In genomic region chr9:135921749-135922310, GRCh38 we compare ENCODE assay signal across 25 cellular contexts. TPM values are rescaled to one million over a fixed set of nuclear protein-coding genes. Genes with fewer than 3 reads are reported as not detected.
DNase-seq lines count a peak whose midpoint lies in the region; ATAC-seq, FAIRE-seq and TF ChIP-seq lines count a peak whose summit lies in the region.
"Had no signal": no experiment of that assay in that cellular context is flagged by ENCODE, and none has a peak within 500 bp of the region (broad histone marks: within the 10 kb centered on the region; RNA-seq: fewer than 3 reads in every experiment).

No MANE protein-coding gene starts in this region.

- H3K27me3 ChIP-seq in right cardiac atrium (ENCODE audit: control insufficient read depth, insufficient read depth) (no peaks in the 10 kb centered on the region), K562 (ENCODE audit: control insufficient read depth in 2 of 2, insufficient read depth in 2 of 2, low read length in 2 of 2) (no peaks in the 10 kb centered on the region), HepG2 (ENCODE audit: control insufficient read depth in 1 of 2, insufficient read depth in 2 of 2, low read length in 2 of 2) (no peaks in the 10 kb centered on the region), spleen (replicated peaks in 1 of 7) (no peaks in the 10 kb centered on the region)
- H3K27me3 ChIP-seq: BLaER1 treated with 17β-estradiol and CSF1 and Interleukin-3, amounts not matched to agents 10 nM and 100 nM; SJCRH30 had no signal

- H3K79me2 ChIP-seq in K562 (ENCODE audit: control insufficient read depth, insufficient read depth, low read length) (no peaks in the 10 kb centered on the region), HepG2 (ENCODE audit: insufficient read depth, low read length) (no peaks in the 10 kb centered on the region)

- H3K4me3 ChIP-seq in right cardiac atrium (ENCODE audit: low read length) (no peak overlapping the region), K562 (no peak overlapping the region), HepG2 (replicated peaks in 1 of 3; ENCODE audit: insufficient read depth in 1 of 3, low read depth in 2 of 3, low read length in 3 of 3) (no peak overlapping the region), spleen (no peak overlapping the region)
- H3K4me3 ChIP-seq: BLaER1 treated with 17β-estradiol and CSF1 and Interleukin-3, amounts not matched to agents 10 nM and 100 nM; GM23338; SJCRH30 had no signal

- ATAC-seq in right cardiac atrium (no peak), K562 (no peak), HepG2 (no peak), HG03354 (IDR thresholded peaks at IDR 0.05; ENCODE audit: poor library complexity, severe bottlenecking, unreplicated experiment) (no peak)
- ATAC-seq: GM23338 had no signal

- intact Hi-C loops in cardiac septum (cut with DNase I) (no loop called here), right cardiac atrium (cut with DNase I) (no loop called here), K562 (cut with micrococcal nuclease) (no loop called here), HepG2 (cut with micrococcal nuclease; ENCODE audit: unreplicated experiment) (no loop called here), spleen (cut with DNase I; ENCODE audit: low total_unique reads) (no loop called here)

- in situ Hi-C loops in K562 (cut with MboI): no loop called here
- in situ Hi-C loops in HepG2 (cut with HindIII; ENCODE audit: extremely low pct_ligation_motif_present, low pct_unique_long_range_greater_than_20kb): no loop called here

- H2AFZ ChIP-seq in K562 (ENCODE audit: low read depth, low read length) (no peak overlapping the region), HepG2 (ENCODE audit: low read length) (no peak overlapping the region)
- H2AFZ ChIP-seq: GM23338 had no signal

- TF ChIP-seq CTCF in K562 (IDR thresholded peaks at IDR 0.05 in 2 of 3, conservative IDR thresholded peaks at IDR 0.05 in 1 of 3; ENCODE audit: insufficient read depth in 2 of 3, low read depth in 1 of 3, low read length in 3 of 3) (no peak), HepG2 (CRISPR knock-in tag; IDR thresholded peaks at IDR 0.05) (no peak), spleen (IDR thresholded peaks at IDR 0.05 in 8 of 11, conservative IDR thresholded peaks at IDR 0.05 in 3 of 11) (no peak)

- TF ChIP-seq RAD21 in K562 (CRISPR knock-in tag; conservative IDR thresholded peaks at IDR 0.05 in 1 of 2, IDR thresholded peaks at IDR 0.05 in 1 of 2) (no peak), HepG2 (CRISPR knock-in tag; IDR thresholded peaks at IDR 0.05) (no peak)

- TF ChIP-seq EP300 in K562 (IDR thresholded peaks at IDR 0.05; ENCODE audit: low read length) (no peak), HepG2 (IDR thresholded peaks at IDR 0.05; ENCODE audit: low read depth in 2 of 2, low read length in 2 of 2) (no peak), HepG2 (CRISPR knock-in tag; IDR thresholded peaks at IDR 0.05; ENCODE audit: borderline replicate concordance) (no peak)

- H3K36me3 ChIP-seq in K562 (ENCODE audit: control insufficient read depth, insufficient read depth, low read length): peaks cover 65% of the 10 kb centered on the region; the same call in 1 of the 3 replicates
- no peaks in the 10 kb centered on the region; a peak in 2 of 5 replicates for H3K36me3 ChIP-seq in HepG2 (replicated peaks in 1 of 2; ENCODE audit: control insufficient read depth in 1 of 2, insufficient read depth in 2 of 2, low read length in 2 of 2)
- peaks cover 0 to 40% (median 5%) of the 10 kb centered on the region in 6 donors for H3K36me3 ChIP-seq in spleen

- BruUV-seq in K562 (replicated peaks; lab: Mats Ljungman, UMichigan) (no TSS peak), HepG2 (replicated peaks; lab: Mats Ljungman, UMichigan) (no TSS peak)

- CTCF ChIA-PET in K562 (lab: Yijun Ruan, JAX; ENCODE audit: low intra/inter-chr PET ratio) (no interaction called here), HepG2 (lab: Yijun Ruan, JAX; ENCODE audit: low intra/inter-chr PET ratio, low total read pairs) (no interaction called here)

- H3K4me1 ChIP-seq in right cardiac atrium (ENCODE audit: control insufficient read depth, insufficient read depth, low read length): no peaks in the 10 kb centered on the region
- peaks cover 0 to 24% of the 10 kb centered on the region in 2 experiments; a peak in 2 of 5 replicates for H3K4me1 ChIP-seq in K562 (replicated peaks in 1 of 2; ENCODE audit: control insufficient read depth in 2 of 2, insufficient read depth in 2 of 2, low read length in 2 of 2)
- H3K4me1 ChIP-seq in HepG2 (ENCODE audit: insufficient read depth, low read length): no peaks in the 10 kb centered on the region
- peaks cover 0 to 15% (median 0%) of the 10 kb centered on the region in 6 donors for H3K4me1 ChIP-seq in spleen
- H3K4me1 ChIP-seq: SJCRH30 had no signal

- no peak for FAIRE-seq in K562 (lab: Jason Lieb, UNC)
- no peak for FAIRE-seq in HepG2 (lab: Jason Lieb, UNC)
- FAIRE-seq: A204.1, D721Med, RCC 7860 had no signal

- H3K9ac ChIP-seq in K562 (ENCODE audit: insufficient read depth in 1 of 2, low read depth in 2 of 2, low read length in 2 of 2) (peak overlapping the region in 1 of 2 experiments; percentile 17; a peak in 1 of 4 replicates), HepG2 (ENCODE audit: insufficient read depth, low read depth, low read length) (no peak overlapping the region)
- H3K9ac ChIP-seq: BLaER1 treated with 17β-estradiol and CSF1 and Interleukin-3, amounts not matched to agents 10 nM and 100 nM had no signal

- TF ChIP-seq POLR2A in K562 (conservative IDR thresholded peaks at IDR 0.05) (no peak), HepG2 (IDR thresholded peaks at IDR 0.05; ENCODE audit: insufficient read depth in 1 of 2, low read depth in 2 of 2, low read length in 2 of 2) (no peak), spleen (IDR thresholded peaks at IDR 0.05) (no peak)

- 87% methylated on average over 14 of the region's 14 CpGs for WGBS in right cardiac atrium
- WGBS in K562 (ENCODE audit: insufficient coverage, low coverage, missing lambda C conversion rate): 89% methylated on average over 11 of the region's 14 CpGs
- WGBS in HepG2 (ENCODE audit: low lambda C conversion rate): 94% methylated on average over 5 of the region's 14 CpGs
- WGBS in spleen, 5 donors: 80 to 93% (median 90%) methylated on average over 10 to 14 of the region's 14 CpGs

- no peaks in the 10 kb centered on the region for H3K9me1 ChIP-seq in K562 (ENCODE audit: control insufficient read depth, insufficient read depth, low read length)

- H3K27ac ChIP-seq in right cardiac atrium (ENCODE audit: low read length) (no peak overlapping the region), K562 (ENCODE audit: extremely low read depth, low read depth, low read length) (no peak overlapping the region), HepG2 (ENCODE audit: extremely low read length, insufficient read depth, low read length) (no peak overlapping the region), spleen (no peak overlapping the region)
- H3K27ac ChIP-seq: BLaER1 treated with 17β-estradiol and CSF1 and Interleukin-3, amounts not matched to agents 10 nM and 100 nM; HL-60; SJCRH30 had no signal

- POLR2A ChIA-PET in K562 (lab: Yijun Ruan, JAX) (interaction anchor here (0.6 to 1.1 kb wide), 6 partner anchors 12 to 404 kb away, joined by 3 to 4 read pairs (median 3); no protein-coding TSS in a partner anchor), HepG2 (lab: Yijun Ruan, JAX) (no interaction called here)

- H3K4me2 ChIP-seq in K562 (ENCODE audit: insufficient read depth, low read length): no peak overlapping the region
- H3K4me2 ChIP-seq in HepG2 (ENCODE audit: low read depth, low read length): no peak overlapping the region
- H3K4me2 ChIP-seq: GM23338 had no signal

- H4K20me1 ChIP-seq in K562 (replicated peaks; ENCODE audit: control insufficient read depth, insufficient read depth, low read length) (no peaks in the 10 kb centered on the region), HepG2 (ENCODE audit: insufficient read depth, low read length) (no peaks in the 10 kb centered on the region)

- DNase-seq in cardiac septum (ENCODE audit: low spot score): peak; percentile 49
- DNase-seq in right cardiac atrium: no peak
- no peak for DNase-seq in K562 (ENCODE audit: extremely low read depth in 1 of 4, low spot score in 3 of 4)
- no peak for DNase-seq in HepG2 (ENCODE audit: low spot score)
- peak; percentile 50 for DNase-seq in spleen
- no peak for DNase-seq in NCI-H524 treated with DMSO at 0.1 percent for 48 hours (lab: John Stamatoyannopoulos, UW)
- DNase-seq in SW 1271 (lab: John Stamatoyannopoulos, UW): no peak
- DNase-seq: AML-193; CD4-positive, alpha-beta T cell; MV-4-11; NCI-H1105; NCI-H1436 treated with DMSO at 0.1 percent for 48 hours; NCI-H187 treated with DMSO at 0.1 percent for 48 hours; NCI-H345; NCI-H510A treated with DMSO at 0.1 percent for 48 hours; NCI-H748 treated with DMSO at 0.1 percent for 48 hours; T-helper 1 cell had no signal

- H3K9me3 ChIP-seq in right cardiac atrium (ENCODE audit: control insufficient read depth, low read length) (no peaks in the 10 kb centered on the region), K562 (replicated peaks; ENCODE audit: control insufficient read depth, insufficient read depth, low read depth, low read length) (peaks cover 9% of the 10 kb centered on the region), HepG2 (ENCODE audit: low read length) (peaks cover 10% of the 10 kb centered on the region; the same call in 1 of the 2 replicates), spleen (peaks cover 3 to 33% (median 30%) of the 10 kb centered on the region in 8 donors)

RNA-seq across cellular contexts. Expression of gene CAMSAP1, which starts 14.5 kb away (rescaled TPM):
- total RNA-seq in cardiac septum (25.5 TPM), right cardiac atrium (10 to 100 TPM; 13.9 to 22.8 (median 18.3) TPM), K562 (2014; rRNA removed) (18.1 and 23.4 TPM in 2 replicates), K562 (2014; rRNA removed; fragmentation: Illumina TruSeq; extraction: Trizol) (14.3 TPM in 2 replicates), K562 (2015; rRNA removed; fragmentation: Illumina TruSeq; extraction: Trizol) (13.9 and 15.7 TPM in 2 replicates), K562 (2021) (28.8 and 32.8 TPM in 2 replicates), HepG2 (2016; rRNA removed; fragmentation: Illumina TruSeq; extraction: Trizol) (10.2 and 12.4 TPM in 2 replicates), spleen (10 to 100 TPM; 18.6 to 34.3 (median 20.0) TPM)
- polyA plus RNA-seq in right cardiac atrium (10.0 TPM), K562 (2011; rRNA removed) (6.3 and 6.9 TPM in 2 replicates), K562 (2014; fragmentation: Illumina TruSeq; extraction: Trizol) (14.9 and 19.7 TPM in 2 replicates), K562 (2014; fragmentation: Nextera tagmentation; extraction: Ambion mirVana) (1 to 10 TPM; 1.5 to 1.6 TPM), K562 (2014; rRNA removed) (10.0 and 11.3 TPM in 2 replicates), HepG2 (2011; rRNA removed) (3.8 and 4.1 TPM in 2 replicates), spleen (1 to 10 TPM; 2.4 to 4.1 (median 2.8) TPM)
- 40.9 and 68.9 TPM in 2 replicates for total RNA-seq in K562 (2011; cell fraction: chromatin; rRNA removed; ENCODE audit: low replicate concordance)
- total RNA-seq in K562 (2011; cell fraction: nucleolus; rRNA removed): 21.5 and 22.4 TPM in 2 replicates
- total RNA-seq in K562 (2011; cell fraction: nucleoplasm; rRNA removed): 36.1 and 42.5 TPM in 2 replicates
- polyA plus RNA-seq in K562 (2011; cell fraction: cytosol; rRNA removed): 6.3 and 8.3 TPM in 2 replicates
- 15.6 and 19.6 TPM in 2 replicates for polyA plus RNA-seq in K562 (2011; cell fraction: nucleus; rRNA removed)
- polyA plus RNA-seq in K562 (2012): 10.6 and 11.9 TPM in 2 replicates
- polyA minus RNA-seq in K562 (2011; rRNA and poly(A)+ RNA removed): 14.1 and 20.0 TPM in 2 replicates
- 42.2 and 76.3 TPM in 2 replicates for polyA minus RNA-seq in K562 (2011; cell fraction: cytosol; rRNA and poly(A)+ RNA removed)
- 11.4 and 23.5 TPM in 2 replicates for polyA minus RNA-seq in K562 (2011; cell fraction: nucleus; rRNA and poly(A)+ RNA removed)
- 177 and 181 TPM in 2 replicates for total RNA-seq in HepG2 (2016; cell fraction: cytosol; rRNA removed; fragmentation: Illumina TruSeq; extraction: Trizol; ENCODE audit: low read depth)
- total RNA-seq in HepG2 (2016; cell fraction: insoluble cytoplasmic fraction; rRNA removed; fragmentation: Illumina TruSeq; extraction: Trizol): 8.9 and 16.6 TPM in 2 replicates
- 41.6 and 42.6 TPM in 2 replicates for total RNA-seq in HepG2 (2016; cell fraction: membrane; rRNA removed; fragmentation: Illumina TruSeq; extraction: Trizol)
- total RNA-seq in HepG2 (2016; cell fraction: nucleus; rRNA removed; fragmentation: Illumina TruSeq; extraction: Trizol): 13.3 and 18.1 TPM in 2 replicates
- polyA plus RNA-seq in HepG2 (2011; cell fraction: cytosol; rRNA removed): 4.6 and 6.9 TPM in 2 replicates
- 5.7 and 6.6 TPM in 2 replicates for polyA plus RNA-seq in HepG2 (2011; cell fraction: nucleus; rRNA removed)
- polyA plus RNA-seq in HepG2 (2012): 6.8 and 8.3 TPM in 2 replicates
- 0.67 and 0.97 TPM in 2 replicates for polyA plus RNA-seq in HepG2 (2016; cell fraction: cytosol; fragmentation: Illumina TruSeq; extraction: Trizol; ENCODE audit: low read depth)
- 8.6 and 9.1 TPM in 2 replicates for polyA plus RNA-seq in HepG2 (2016; cell fraction: insoluble cytoplasmic fraction; fragmentation: Illumina TruSeq; extraction: Trizol; ENCODE audit: low read depth)
- 2.4 and 2.5 TPM in 2 replicates for polyA plus RNA-seq in HepG2 (2016; cell fraction: membrane; fragmentation: Illumina TruSeq; extraction: Trizol; ENCODE audit: low read depth)
- polyA plus RNA-seq in HepG2 (2016; cell fraction: nucleus; fragmentation: Illumina TruSeq; extraction: Trizol; ENCODE audit: insufficient read depth, low read depth): 13.6 and 16.2 TPM in 2 replicates
- polyA minus RNA-seq in HepG2 (2011; rRNA and poly(A)+ RNA removed; ENCODE audit: low replicate concordance): 13.5 and 58.6 TPM in 2 replicates
- 18.0 and 25.6 TPM in 2 replicates for polyA minus RNA-seq in HepG2 (2011; cell fraction: cytosol; rRNA and poly(A)+ RNA removed)
- polyA minus RNA-seq in HepG2 (2011; cell fraction: nucleus; rRNA and poly(A)+ RNA removed): 10.9 and 12.2 TPM in 2 replicates

RNA-seq across cellular contexts. Expression of gene UBAC1, which starts 39.3 kb away (rescaled TPM):
- total RNA-seq in cardiac septum (90.3 TPM), right cardiac atrium (10 to 100 TPM; 64.0 to 88.7 (median 76.2) TPM), K562 (2014; rRNA removed) (399 and 504 TPM in 2 replicates), K562 (2014; rRNA removed; fragmentation: Illumina TruSeq; extraction: Trizol) (138 and 145 TPM in 2 replicates), K562 (2015; rRNA removed; fragmentation: Illumina TruSeq; extraction: Trizol) (166 and 171 TPM in 2 replicates), K562 (2021) (294 and 309 TPM in 2 replicates), HepG2 (2016; rRNA removed; fragmentation: Illumina TruSeq; extraction: Trizol) (28.7 and 32.2 TPM in 2 replicates), spleen (10 to 100 TPM; 32.3 to 45.8 (median 34.0) TPM)
- polyA plus RNA-seq in right cardiac atrium (83.3 TPM), K562 (2011; rRNA removed) (385 and 395 TPM in 2 replicates), K562 (2014; fragmentation: Illumina TruSeq; extraction: Trizol) (219 and 228 TPM in 2 replicates), K562 (2014; fragmentation: Nextera tagmentation; extraction: Ambion mirVana) (100 to 1,000 TPM in 1 of 2 experiments, 10 to 100 TPM in 1; 94.0 to 117 TPM), K562 (2014; rRNA removed) (381 and 405 TPM in 2 replicates), HepG2 (2011; rRNA removed) (30.2 and 34.1 TPM in 2 replicates), spleen (10 to 100 TPM; 28.0 to 45.3 (median 35.0) TPM)
- total RNA-seq in K562 (2011; cell fraction: chromatin; rRNA removed; ENCODE audit: low replicate concordance): 536 and 854 TPM in 2 replicates
- 552 and 553 TPM in 2 replicates for total RNA-seq in K562 (2011; cell fraction: nucleolus; rRNA removed)
- total RNA-seq in K562 (2011; cell fraction: nucleoplasm; rRNA removed): 447 and 492 TPM in 2 replicates
- polyA plus RNA-seq in K562 (2011; cell fraction: cytosol; rRNA removed): 447 and 505 TPM in 2 replicates
- 838 and 845 TPM in 2 replicates for polyA plus RNA-seq in K562 (2011; cell fraction: nucleus; rRNA removed)
- 178 and 239 TPM in 2 replicates for polyA plus RNA-seq in K562 (2012)
- polyA minus RNA-seq in K562 (2011; rRNA and poly(A)+ RNA removed): 128 and 165 TPM in 2 replicates
- 110 and 129 TPM in 2 replicates for polyA minus RNA-seq in K562 (2011; cell fraction: cytosol; rRNA and poly(A)+ RNA removed)
- 120 and 171 TPM in 2 replicates for polyA minus RNA-seq in K562 (2011; cell fraction: nucleus; rRNA and poly(A)+ RNA removed)
- 64.3 and 65.0 TPM in 2 replicates for total RNA-seq in HepG2 (2016; cell fraction: cytosol; rRNA removed; fragmentation: Illumina TruSeq; extraction: Trizol; ENCODE audit: low read depth)
- total RNA-seq in HepG2 (2016; cell fraction: insoluble cytoplasmic fraction; rRNA removed; fragmentation: Illumina TruSeq; extraction: Trizol): 24.0 and 31.6 TPM in 2 replicates
- total RNA-seq in HepG2 (2016; cell fraction: membrane; rRNA removed; fragmentation: Illumina TruSeq; extraction: Trizol): 72.1 and 78.0 TPM in 2 replicates
- 18.2 and 19.5 TPM in 2 replicates for total RNA-seq in HepG2 (2016; cell fraction: nucleus; rRNA removed; fragmentation: Illumina TruSeq; extraction: Trizol)
- polyA plus RNA-seq in HepG2 (2011; cell fraction: cytosol; rRNA removed): 21.2 and 27.8 TPM in 2 replicates
- 62.0 and 64.4 TPM in 2 replicates for polyA plus RNA-seq in HepG2 (2011; cell fraction: nucleus; rRNA removed)
- polyA plus RNA-seq in HepG2 (2012): 11.8 and 12.0 TPM in 2 replicates
- polyA plus RNA-seq in HepG2 (2016; cell fraction: cytosol; fragmentation: Illumina TruSeq; extraction: Trizol; ENCODE audit: low read depth): 61.3 and 64.0 TPM in 2 replicates
- polyA plus RNA-seq in HepG2 (2016; cell fraction: insoluble cytoplasmic fraction; fragmentation: Illumina TruSeq; extraction: Trizol; ENCODE audit: low read depth): 30.7 and 32.1 TPM in 2 replicates
- polyA plus RNA-seq in HepG2 (2016; cell fraction: membrane; fragmentation: Illumina TruSeq; extraction: Trizol; ENCODE audit: low read depth): 65.3 TPM in 2 replicates
- 36.3 and 39.7 TPM in 2 replicates for polyA plus RNA-seq in HepG2 (2016; cell fraction: nucleus; fragmentation: Illumina TruSeq; extraction: Trizol; ENCODE audit: insufficient read depth, low read depth)
- 13.4 and 58.0 TPM in 2 replicates for polyA minus RNA-seq in HepG2 (2011; rRNA and poly(A)+ RNA removed; ENCODE audit: low replicate concordance)
- polyA minus RNA-seq in HepG2 (2011; cell fraction: cytosol; rRNA and poly(A)+ RNA removed): 6.0 and 8.0 TPM in 2 replicates
- 11.2 and 18.6 TPM in 2 replicates for polyA minus RNA-seq in HepG2 (2011; cell fraction: nucleus; rRNA and poly(A)+ RNA removed)

Comparison
In these comparisons a context has a peak if more than half of its experiments do, and no peak if none do; other contexts are left out.
1. DNase-seq: peak in cardiac septum (single experiment) and spleen (single experiment); none in right cardiac atrium (0 of 3), K562 (0 of 4), HepG2 (single experiment), NCI-H524 treated with DMSO at 0.1 percent for 48 hours (single experiment) and SW 1271 (0 of 2).